In the genomic region with DNA sequence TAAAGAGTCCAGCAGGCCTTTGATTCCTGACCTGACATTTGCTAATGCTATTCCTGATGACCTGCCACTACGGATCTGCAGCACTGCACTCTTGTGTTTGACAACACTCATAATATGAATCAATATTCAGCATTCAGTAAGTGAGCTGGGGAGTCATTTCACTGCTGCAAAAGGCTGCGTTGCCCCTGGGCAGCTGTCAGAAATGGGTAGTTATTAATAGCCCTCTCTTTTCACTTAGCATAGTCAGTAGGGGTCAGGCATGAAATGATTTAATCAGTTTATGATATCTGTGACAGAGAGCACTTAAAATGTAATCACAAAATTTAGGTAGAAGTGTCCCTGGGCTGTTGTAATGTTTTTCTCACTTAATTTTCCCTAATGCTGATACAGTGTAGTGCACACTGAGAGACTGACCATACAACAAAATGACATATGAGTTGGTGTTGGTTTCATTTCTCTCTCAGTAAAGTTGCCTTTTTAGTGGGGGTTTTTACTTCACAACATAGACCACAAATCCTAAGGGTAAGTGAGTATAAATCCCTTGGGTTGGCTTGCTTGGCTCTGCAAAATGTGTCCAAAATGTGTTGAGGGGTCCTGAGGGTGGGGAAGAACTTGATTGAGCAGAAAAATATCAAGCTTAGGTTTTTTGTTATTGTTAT, we compare ENCODE assay signal across 22 cellular contexts.
DNase-seq lines count a peak whose midpoint lies in the region; ATAC-seq, FAIRE-seq and TF ChIP-seq lines count a peak whose summit lies in the region.
"Had no signal": no experiment of that assay in that cellular context is flagged by ENCODE, and none has a peak within 500 bp of the region (broad histone marks: within the 10 kb centered on the region; RNA-seq: fewer than 3 reads in every experiment).

No MANE protein-coding gene starts in this region.

- H3K27ac ChIP-seq in mesendoderm (ENCODE audit: low read depth, low read length) (no peak overlapping the region), small intestine (ENCODE audit: low read depth in 1 of 2, low read length in 1 of 2) (no peak overlapping the region)
- H3K27ac ChIP-seq: brain microvascular endothelial cell, stomach, upper lobe of right lung had no signal

- H3K27me3 ChIP-seq in mesendoderm (ENCODE audit: insufficient read depth, low read length, poor library complexity): no peaks in the 10 kb centered on the region
- no peaks in the 10 kb centered on the region for H3K27me3 ChIP-seq in small intestine (ENCODE audit: control insufficient read depth in 2 of 2, insufficient read depth in 2 of 2, low read length in 2 of 2)
- H3K27me3 ChIP-seq: brain microvascular endothelial cell, stomach, upper lobe of right lung had no signal

- H4K5ac ChIP-seq in mesendoderm (ENCODE audit: low read length): no peak overlapping the region

- no peak overlapping the region for H3K18ac ChIP-seq in mesendoderm (ENCODE audit: low read length)

- H3K4me3 ChIP-seq in mesendoderm (ENCODE audit: low read length) (no peak overlapping the region), small intestine (ENCODE audit: low read depth in 1 of 2, low read length in 2 of 2) (no peak overlapping the region)
- H3K4me3 ChIP-seq: stomach, upper lobe of right lung had no signal

- H3K9me3 ChIP-seq in small intestine (ENCODE audit: control insufficient read depth, low read depth): no peaks in the 10 kb centered on the region
- H3K9me3 ChIP-seq: stomach, upper lobe of right lung had no signal

- no peak overlapping the region for H3K4me2 ChIP-seq in mesendoderm (ENCODE audit: low read length)

- no peaks in the 10 kb centered on the region for H3K79me1 ChIP-seq in mesendoderm (ENCODE audit: low read length)

- no peak for FAIRE-seq in small intestine (lab: Jason Lieb, UNC)
- FAIRE-seq: endothelial cell of umbilical vein had no signal

- no peak overlapping the region for H3K4ac ChIP-seq in mesendoderm (ENCODE audit: low read depth, low read length)

- no peak overlapping the region for H2BK120ac ChIP-seq in mesendoderm (ENCODE audit: low read depth, low read length)

- H3K56ac ChIP-seq in mesendoderm (ENCODE audit: low read length): peak overlapping the region; percentile 10

- H2BK5ac ChIP-seq in mesendoderm (ENCODE audit: low read length): no peak overlapping the region

- no peak for TF ChIP-seq CTCF in GM13976 (IDR thresholded peaks at IDR 0.05; ENCODE audit: borderline replicate concordance, control extremely low read depth, extremely low read depth, insufficient read depth, missing control alignments)

- no CpG with 5 or more reads among the region's 2 CpGs for WGBS in mesendoderm (ENCODE audit: extremely low coverage, insufficient coverage, low lambda C conversion rate)
- WGBS in small intestine, 3 donors: 77 to 98% (median 83%) methylated on average over 2 of the region's 2 CpGs

- H2AK5ac ChIP-seq in mesendoderm (ENCODE audit: low read length): peak overlapping the region; percentile 11

- no peak overlapping the region for H4K8ac ChIP-seq in mesendoderm (ENCODE audit: low read depth, low read length)

- no peak overlapping the region for H3K23ac ChIP-seq in mesendoderm (ENCODE audit: low read length)

- peaks cover 10% of the 10 kb centered on the region for H3K4me1 ChIP-seq in mesendoderm (ENCODE audit: control insufficient read depth, low read depth, low read length)
- H3K4me1 ChIP-seq in small intestine (ENCODE audit: control insufficient read depth in 2 of 2, insufficient read depth in 1 of 2, low read depth in 1 of 2, low read length in 1 of 2): no peaks in the 10 kb centered on the region
- H3K4me1 ChIP-seq: upper lobe of right lung had no signal

- H3K36me3 ChIP-seq in mesendoderm (ENCODE audit: control insufficient read depth, insufficient read depth, low read length): no peaks in the 10 kb centered on the region
- H3K36me3 ChIP-seq in small intestine (ENCODE audit: control insufficient read depth in 2 of 2, insufficient read depth in 2 of 2, low read length in 2 of 2): no peaks in the 10 kb centered on the region
- H3K36me3 ChIP-seq: brain microvascular endothelial cell, stomach, upper lobe of right lung had no signal

- no peak overlapping the region for H2BK15ac ChIP-seq in mesendoderm (replicated peaks; ENCODE audit: low read depth)

- no peak overlapping the region for H3K9ac ChIP-seq in mesendoderm (ENCODE audit: low read length)

- in situ Hi-C loops in GM13976 (cut with MboI; ENCODE audit: low sequenced_read_pairs, unreplicated experiment): no loop called here

- H3K79me2 ChIP-seq in mesendoderm (ENCODE audit: control insufficient read depth, insufficient read depth, low read length): no peaks in the 10 kb centered on the region

- DNase-seq in GM13976 (ENCODE audit: low spot score): peak; percentile 22
- DNase-seq in NCI-H2227 (lab: John Stamatoyannopoulos, UW; ENCODE audit: unreplicated experiment): peak; percentile 19
- no peak for DNase-seq in mesendoderm
- DNase-seq in OCI-M2 (lab: John Stamatoyannopoulos, UW; ENCODE audit: unreplicated experiment): no peak
- DNase-seq in activated T-cell treated with anti-CD3 and anti-CD28 coated beads, Interleukin-2, amount 50 U/mL, for 1 hour: no peak
- no peak for DNase-seq in small intestine
- DNase-seq: activated CD4-positive, alpha-beta T cell treated with anti-CD3 and anti-CD28 coated beads for 4 hours; activated CD8-positive, alpha-beta memory T cell treated with anti-CD3 and anti-CD28 coated beads, Interleukin-2, amount 10 ng/mL, durations not matched to agents 7 days and 5 days; AML-193; brain microvascular endothelial cell; COR-L47; islet precursor cell; Kasumi-1; natural killer cell; NCI-H1105 treated with DMSO at 0.1 percent for 48 hours; NCI-H226; NK-92 treated with Interleukin-12 subunit alpha and Interleukin-12 subunit beta, amount 100 ng/mL, for 24 hours; stimulated activated CD4-positive, alpha-beta T cell treated with anti-CD3 and anti-CD28 coated beads, Interleukin-2, amount 100 ng/mL, for 24 hours; stomach; upper lobe of right lung had no signal

- ATAC-seq in GM21619 (IDR thresholded peaks at IDR 0.05; ENCODE audit: unreplicated experiment): peak; percentile 57
- ATAC-seq: activated CD8-positive, alpha-beta memory T cell treated with anti-CD3 and anti-CD28 coated beads, Interleukin-2, amount 10 ng/mL, durations not matched to agents 7 days and 5 days; natural killer cell; upper lobe of right lung had no signal

Comparison
In these comparisons a context has a peak if more than half of its experiments do, and no peak if none do; other contexts are left out.
1. DNase-seq: peak in GM13976 (single experiment) and NCI-H2227 (single experiment); none in mesendoderm (single experiment), OCI-M2 (single experiment), activated T-cell treated with anti-CD3 and anti-CD28 coated beads, Interleukin-2, amount 50 U/mL, for 1 hour (single experiment) and small intestine (single experiment).